29 cellular contexts compared by ENCODE assay signal in genomic region chr18:46470714-46471113, GRCh38.
"Had no signal": no experiment of that assay in that cellular context is flagged by ENCODE, and none has a peak within 500 bp of the region (broad histone marks: within the 10 kb centered on the region; RNA-seq: fewer than 3 reads in every experiment).

No MANE protein-coding gene starts in this region.

- DNase-seq: naive thymus-derived CD8-positive, alpha-beta T cell; nephron progenitor cell; nucleus accumbens; pancreas; posterior cingulate gyrus; psoas muscle; right cardiac atrium; spleen; stimulated activated CD4-positive, alpha-beta T cell treated with anti-CD3 and anti-CD28 coated beads, Interleukin-12 subunit alpha, Interleukin-12 subunit beta, amount 100 ng/mL, for 4 hours; stimulated activated CD4-positive, alpha-beta T cell treated with anti-CD3 and anti-CD28 coated beads, Interleukin-1b, Interleukin-23, amount 100 ng/mL, for 48 hours; stimulated activated CD4-positive, alpha-beta T cell treated with anti-CD3 and anti-CD28 coated beads, Interleukin-4, amount 100 ng/mL, for 1 hour; stimulated activated CD4-positive, alpha-beta T cell treated with anti-CD3 and anti-CD28 coated beads, Interleukin-4, amount 100 ng/mL, for 4 hours; stimulated activated CD8-positive, alpha-beta memory T cell treated with anti-CD3 and anti-CD28 coated beads, Interleukin-4, amount 100 ng/mL, for 48 hours; stimulated activated naive CD4-positive, alpha-beta T cell; stimulated activated naive CD8-positive, alpha-beta T cell treated with anti-CD3 and anti-CD28 coated beads, Interleukin-15, amount 100 ng/mL, for 72 hours; stimulated activated naive CD8-positive, alpha-beta T cell treated with anti-CD3 and anti-CD28 coated beads, Interleukin-15, Interleukin-2, amounts not matched to agents 100 U/mL and 50 U/mL, for 24 hours; substantia nigra; testis; tibial artery; transverse colon; upper lobe of right lung; uterus had no signal

- H3K4me3 ChIP-seq: pancreas, psoas muscle, skin epidermis, smooth muscle cell, spleen, suprapubic skin, testis, tibial artery, transverse colon, upper lobe of right lung, uterus had no signal

- H3K4me1 ChIP-seq: pancreas, suprapubic skin, testis, transverse colon, upper lobe of right lung, uterus had no signal

- H3K4me2 ChIP-seq: smooth muscle cell had no signal

- H3K27ac ChIP-seq: neutrophil, pancreas, psoas muscle, skin epidermis, spleen, suprapubic skin, testis, tibial artery, transverse colon, upper lobe of right lung, uterus had no signal

- H3K27me3 ChIP-seq: pancreas, spleen, suprapubic skin, testis, tibial artery, transverse colon, upper lobe of right lung, uterus had no signal

- ATAC-seq: naive thymus-derived CD8-positive, alpha-beta T cell; natural killer cell treated with Interleukin-12 subunit alpha and Interleukin-12 subunit beta and Interleukin-15 and Interleukin-18, amount 100 ng/mL, for 72 hours; pancreas; psoas muscle; right cardiac atrium; sciatic nerve; stimulated activated memory B cell treated with anti-CD40 and anti-IgM and Interleukin-4, amounts not matched to agents 10 μg/mL and 1 μg/mL and 100 μg/mL, for 72 hours; stimulated activated naive CD8-positive, alpha-beta T cell treated with anti-CD3 and anti-CD28 coated beads, Interleukin-15, amount 100 ng/mL, for 72 hours; stimulated activated naive CD8-positive, alpha-beta T cell treated with anti-CD3 and anti-CD28 coated beads, Interleukin-15, Interleukin-2, amounts not matched to agents 100 U/mL and 50 U/mL, for 24 hours; upper lobe of right lung had no signal

- H3K36me3 ChIP-seq: neutrophil, pancreas, spleen, suprapubic skin, tibial artery, transverse colon, upper lobe of right lung, uterus had no signal
